1 cellular context compared by ENCODE assay signal in the genomic region with DNA sequence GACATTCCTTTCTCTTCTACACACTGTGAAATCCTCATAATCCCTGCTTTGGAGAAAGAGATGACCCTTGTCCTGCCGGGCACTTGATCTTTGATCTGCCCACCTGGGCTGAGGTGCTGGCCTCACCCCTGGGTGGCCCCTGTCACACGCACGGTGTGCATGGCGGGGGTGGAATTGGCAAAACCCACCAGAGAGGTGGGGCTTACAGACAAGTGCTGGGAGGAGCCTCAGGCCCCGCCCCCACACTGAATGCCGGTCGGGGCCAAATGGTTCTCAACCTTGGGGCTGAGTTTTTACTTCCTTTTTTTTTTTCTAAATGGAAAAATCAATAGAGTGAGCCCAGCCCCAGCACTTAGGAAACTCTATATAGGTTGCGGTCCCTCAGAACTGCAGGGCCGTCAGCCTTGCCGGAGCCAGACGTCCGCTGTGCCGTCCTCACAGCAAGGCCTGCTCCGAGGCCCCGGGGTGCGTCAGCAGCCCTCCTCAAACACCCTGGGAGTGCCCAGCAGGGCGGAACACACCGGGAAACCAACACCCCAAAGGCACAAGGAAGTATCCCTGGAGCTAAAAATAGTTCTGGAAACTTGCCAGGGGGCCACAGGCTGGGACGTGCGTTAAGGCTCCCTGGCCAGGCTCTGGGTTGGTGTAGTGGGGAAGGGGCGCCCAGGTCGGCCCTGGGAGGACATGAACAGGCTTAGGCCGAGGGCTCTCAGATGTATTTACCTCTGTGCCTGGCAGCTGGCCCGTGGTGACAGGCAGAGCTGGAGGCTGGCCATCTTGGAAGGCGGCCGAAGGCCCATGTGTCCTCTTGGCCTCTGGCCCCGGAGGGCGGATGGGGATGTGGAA.
TF ChIP-seq lines count a peak whose summit lies in the region.

No MANE protein-coding gene starts in this region.

TF ChIP-seq in GM12878, 131 proteins besides CTCF, POLR2A, EP300 and RAD21 (continued from another document):
- TF ChIP-seq, protein P1, sequence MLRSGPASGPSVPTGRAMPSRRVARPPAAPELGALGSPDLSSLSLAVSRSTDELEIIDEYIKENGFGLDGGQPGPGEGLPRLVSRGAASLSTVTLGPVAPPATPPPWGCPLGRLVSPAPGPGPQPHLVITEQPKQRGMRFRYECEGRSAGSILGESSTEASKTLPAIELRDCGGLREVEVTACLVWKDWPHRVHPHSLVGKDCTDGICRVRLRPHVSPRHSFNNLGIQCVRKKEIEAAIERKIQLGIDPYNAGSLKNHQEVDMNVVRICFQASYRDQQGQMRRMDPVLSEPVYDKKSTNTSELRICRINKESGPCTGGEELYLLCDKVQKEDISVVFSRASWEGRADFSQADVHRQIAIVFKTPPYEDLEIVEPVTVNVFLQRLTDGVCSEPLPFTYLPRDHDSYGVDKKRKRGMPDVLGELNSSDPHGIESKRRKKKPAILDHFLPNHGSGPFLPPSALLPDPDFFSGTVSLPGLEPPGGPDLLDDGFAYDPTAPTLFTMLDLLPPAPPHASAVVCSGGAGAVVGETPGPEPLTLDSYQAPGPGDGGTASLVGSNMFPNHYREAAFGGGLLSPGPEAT (IDR thresholded peaks at IDR 0.05; ENCODE audit: low read depth): no peak
- TF ChIP-seq, protein P2, sequence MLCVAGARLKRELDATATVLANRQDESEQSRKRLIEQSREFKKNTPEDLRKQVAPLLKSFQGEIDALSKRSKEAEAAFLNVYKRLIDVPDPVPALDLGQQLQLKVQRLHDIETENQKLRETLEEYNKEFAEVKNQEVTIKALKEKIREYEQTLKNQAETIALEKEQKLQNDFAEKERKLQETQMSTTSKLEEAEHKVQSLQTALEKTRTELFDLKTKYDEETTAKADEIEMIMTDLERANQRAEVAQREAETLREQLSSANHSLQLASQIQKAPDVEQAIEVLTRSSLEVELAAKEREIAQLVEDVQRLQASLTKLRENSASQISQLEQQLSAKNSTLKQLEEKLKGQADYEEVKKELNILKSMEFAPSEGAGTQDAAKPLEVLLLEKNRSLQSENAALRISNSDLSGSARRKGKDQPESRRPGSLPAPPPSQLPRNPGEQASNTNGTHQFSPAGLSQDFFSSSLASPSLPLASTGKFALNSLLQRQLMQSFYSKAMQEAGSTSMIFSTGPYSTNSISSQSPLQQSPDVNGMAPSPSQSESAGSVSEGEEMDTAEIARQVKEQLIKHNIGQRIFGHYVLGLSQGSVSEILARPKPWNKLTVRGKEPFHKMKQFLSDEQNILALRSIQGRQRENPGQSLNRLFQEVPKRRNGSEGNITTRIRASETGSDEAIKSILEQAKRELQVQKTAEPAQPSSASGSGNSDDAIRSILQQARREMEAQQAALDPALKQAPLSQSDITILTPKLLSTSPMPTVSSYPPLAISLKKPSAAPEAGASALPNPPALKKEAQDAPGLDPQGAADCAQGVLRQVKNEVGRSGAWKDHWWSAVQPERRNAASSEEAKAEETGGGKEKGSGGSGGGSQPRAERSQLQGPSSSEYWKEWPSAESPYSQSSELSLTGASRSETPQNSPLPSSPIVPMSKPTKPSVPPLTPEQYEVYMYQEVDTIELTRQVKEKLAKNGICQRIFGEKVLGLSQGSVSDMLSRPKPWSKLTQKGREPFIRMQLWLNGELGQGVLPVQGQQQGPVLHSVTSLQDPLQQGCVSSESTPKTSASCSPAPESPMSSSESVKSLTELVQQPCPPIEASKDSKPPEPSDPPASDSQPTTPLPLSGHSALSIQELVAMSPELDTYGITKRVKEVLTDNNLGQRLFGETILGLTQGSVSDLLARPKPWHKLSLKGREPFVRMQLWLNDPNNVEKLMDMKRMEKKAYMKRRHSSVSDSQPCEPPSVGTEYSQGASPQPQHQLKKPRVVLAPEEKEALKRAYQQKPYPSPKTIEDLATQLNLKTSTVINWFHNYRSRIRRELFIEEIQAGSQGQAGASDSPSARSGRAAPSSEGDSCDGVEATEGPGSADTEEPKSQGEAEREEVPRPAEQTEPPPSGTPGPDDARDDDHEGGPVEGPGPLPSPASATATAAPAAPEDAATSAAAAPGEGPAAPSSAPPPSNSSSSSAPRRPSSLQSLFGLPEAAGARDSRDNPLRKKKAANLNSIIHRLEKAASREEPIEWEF (IDR thresholded peaks at IDR 0.05; ENCODE audit: insufficient replicate concordance, low read depth, low read length): peak; percentile 16
- peak; percentile 37; the same call in 1 of the 2 replicates for TF ChIP-seq IKZF1 (conservative IDR thresholded peaks at IDR 0.05)
- TF ChIP-seq KAT2A (conservative IDR thresholded peaks at IDR 0.05; ENCODE audit: control insufficient read depth, low read depth, low read length): no peak
- TF ChIP-seq IKZF2 (IDR thresholded peaks at IDR 0.05): no peak; a peak in 1 of 4 replicates
- TF ChIP-seq EGR1 (IDR thresholded peaks at IDR 0.05; ENCODE audit: borderline replicate concordance in 1 of 2, low read depth in 2 of 2, low read length in 2 of 2): no peak
- TF ChIP-seq, protein P3, sequence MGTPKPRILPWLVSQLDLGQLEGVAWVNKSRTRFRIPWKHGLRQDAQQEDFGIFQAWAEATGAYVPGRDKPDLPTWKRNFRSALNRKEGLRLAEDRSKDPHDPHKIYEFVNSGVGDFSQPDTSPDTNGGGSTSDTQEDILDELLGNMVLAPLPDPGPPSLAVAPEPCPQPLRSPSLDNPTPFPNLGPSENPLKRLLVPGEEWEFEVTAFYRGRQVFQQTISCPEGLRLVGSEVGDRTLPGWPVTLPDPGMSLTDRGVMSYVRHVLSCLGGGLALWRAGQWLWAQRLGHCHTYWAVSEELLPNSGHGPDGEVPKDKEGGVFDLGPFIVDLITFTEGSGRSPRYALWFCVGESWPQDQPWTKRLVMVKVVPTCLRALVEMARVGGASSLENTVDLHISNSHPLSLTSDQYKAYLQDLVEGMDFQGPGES (IDR thresholded peaks at IDR 0.05): no peak
- no peak for TF ChIP-seq POU2F2 (IDR thresholded peaks at IDR 0.05; ENCODE audit: borderline replicate concordance, low read depth, low read length)
